24 cellular contexts compared by ENCODE assay signal in genomic region chrX:153517941-153518834, GRCh38. TPM values are rescaled to one million over a fixed set of nuclear protein-coding genes. Genes with fewer than 3 reads are reported as not detected.
DNase-seq lines count a peak whose midpoint lies in the region; ATAC-seq and TF ChIP-seq lines count a peak whose summit lies in the region.
"Had no signal": no experiment of that assay in that cellular context is flagged by ENCODE, and none has a peak within 500 bp of the region (broad histone marks: within the 10 kb centered on the region; RNA-seq: fewer than 3 reads in every experiment).

No MANE protein-coding gene starts in this region.

- intact Hi-C loops in Right ventricle myocardium superior (cut with DNase I), result no loop called here
- intact Hi-C loops in activated T-helper 2 cell treated with anti-CD3 and anti-CD28 coated beads, Interferon-gamma antibody, Interleukin-2, Interleukin-4, amounts not matched to agents 10 μg/mL and 5 μg/mL and 100 μg/mL, durations not matched to agents 14 hours and 24 hours and 36 hours (cut with micrococcal nuclease), result no loop called here

- no peaks in the 10 kb centered on the region for H3K79me2 ChIP-seq in GM23248 (ENCODE audit: insufficient read depth)
- H3K79me2 ChIP-seq: hepatocyte had no signal

- no peaks in the 10 kb centered on the region for H3K9me3 Mint-ChIP-seq in WTC11
- H3K9me3 Mint-ChIP-seq in activated T-helper 2 cell treated with anti-CD3 and anti-CD28 coated beads, Interferon-gamma antibody, Interleukin-2, Interleukin-4, amounts not matched to agents 10 μg/mL and 5 μg/mL and 100 μg/mL, durations not matched to agents 14 hours and 24 hours and 36 hours, result no peaks in the 10 kb centered on the region
- H3K9me3 Mint-ChIP-seq: stimulated activated naive CD8-positive, alpha-beta T cell treated with anti-CD3 and anti-CD28 coated beads, Interleukin-15, Interleukin-2, amounts not matched to agents 100 ng/mL and 50 ng/mL, for 24 hours had no signal

- H3K27me3 Mint-ChIP-seq in WTC11 (ENCODE audit: low read depth), result peaks cover 37% of the 10 kb centered on the region
- H3K27me3 Mint-ChIP-seq in activated T-helper 2 cell treated with anti-CD3 and anti-CD28 coated beads, Interferon-gamma antibody, Interleukin-2, Interleukin-4, amounts not matched to agents 10 μg/mL and 5 μg/mL and 100 μg/mL, durations not matched to agents 14 hours and 24 hours and 36 hours (ENCODE audit: low read depth), result peaks cover 18% of the 10 kb centered on the region

- no peaks in the 10 kb centered on the region for H4K20me1 ChIP-seq in GM23248 (ENCODE audit: insufficient read depth)

- H3K4me3 Mint-ChIP-seq in WTC11, result peak overlapping the region; percentile 73
- H3K4me3 Mint-ChIP-seq in activated T-helper 2 cell treated with anti-CD3 and anti-CD28 coated beads, Interferon-gamma antibody, Interleukin-2, Interleukin-4, amounts not matched to agents 10 μg/mL and 5 μg/mL and 100 μg/mL, durations not matched to agents 14 hours and 24 hours and 36 hours (ENCODE audit: low read depth), result no peak overlapping the region
- H3K4me3 Mint-ChIP-seq: stimulated activated naive CD8-positive, alpha-beta T cell treated with anti-CD3 and anti-CD28 coated beads, Interleukin-15, Interleukin-2, amounts not matched to agents 100 ng/mL and 50 ng/mL, for 24 hours had no signal

- CTCF ChIA-PET in WTC11 (lab: Charles Lee), result interaction anchor here (0.6 to 4.0 kb wide), 3 partner anchors 22 to 190 kb away, joined by 5 to 15 read pairs (median 7); no protein-coding TSS in a partner anchor

- H3K4me3 ChIP-seq in cardiac muscle cell (peak overlapping the region; percentile 8), iPS-20b (ENCODE audit: low read length) (peak overlapping the region; percentile 45; the same call in 1 of the 2 replicates), GM23248 (no peak overlapping the region)
- H3K4me3 ChIP-seq: HAP-1, hepatocyte, mucosa of descending colon, ovary, PC-9, sigmoid colon, upper lobe of left lung had no signal

- H3K36me3 ChIP-seq in cardiac muscle cell (no peaks in the 10 kb centered on the region), iPS-20b (ENCODE audit: insufficient read depth, low read depth, low read length) (no peaks in the 10 kb centered on the region), GM23248 (ENCODE audit: low read depth) (no peaks in the 10 kb centered on the region)
- H3K36me3 ChIP-seq: HAP-1, ovary, sigmoid colon, upper lobe of left lung had no signal

- H3F3A ChIP-seq in GM23248 (ENCODE audit: insufficient read depth), result 0 out of 2 replicates have a peak, but pooled peaks cover 4% of the 10 kb centered on the region

- ATAC-seq in Right ventricle myocardium superior (ENCODE audit: poor library complexity) (no peak), WTC11 (no peak), GM19463 (IDR thresholded peaks at IDR 0.05; ENCODE audit: unreplicated experiment) (no peak), GM18909 (IDR thresholded peaks at IDR 0.05; ENCODE audit: poor library complexity, unreplicated experiment) (no peak)
- ATAC-seq: left lobe of liver, mucosa of descending colon had no signal

- no peaks in the 10 kb centered on the region for H3K36me3 Mint-ChIP-seq in WTC11
- H3K36me3 Mint-ChIP-seq in activated T-helper 2 cell treated with anti-CD3 and anti-CD28 coated beads, Interferon-gamma antibody, Interleukin-2, Interleukin-4, amounts not matched to agents 10 μg/mL and 5 μg/mL and 100 μg/mL, durations not matched to agents 14 hours and 24 hours and 36 hours (ENCODE audit: low read depth), result no peaks in the 10 kb centered on the region

- no peak overlapping the region for H3K27ac ChIP-seq in cardiac muscle cell
- H3K27ac ChIP-seq in iPS-20b (ENCODE audit: low read length), result no peak overlapping the region
- H3K27ac ChIP-seq in GM23248, result no peak overlapping the region
- H3K27ac ChIP-seq: hepatocyte, KMS-11, ovary, PC-9, sigmoid colon, upper lobe of left lung had no signal

- H3K27me3 ChIP-seq in cardiac muscle cell (peaks cover 57% of the 10 kb centered on the region), iPS-20b (ENCODE audit: insufficient read depth, low read length) (peaks cover 65% of the 10 kb centered on the region), GM23248 (replicated peaks; ENCODE audit: insufficient read depth) (no peaks in the 10 kb centered on the region)
- H3K27me3 ChIP-seq: ovary had no signal

- TF ChIP-seq CTCF in cardiac muscle cell (IDR thresholded peaks at IDR 0.05; ENCODE audit: low read depth, low read length) (no peak), WTC11 (IDR thresholded peaks at IDR 0.05) (no peak)

- DNase-seq in cardiac muscle cell (ENCODE audit: low read depth in 1 of 2, low spot score in 1 of 2) (no peak), Right ventricle myocardium superior (no peak), WTC11 (ENCODE audit: low spot score) (no peak), GM23248 (no peak)
- no peak for DNase-seq in activated T-helper 2 cell treated with anti-CD3 and anti-CD28 coated beads, Interferon-gamma antibody, Interleukin-2, Interleukin-4, amounts not matched to agents 10 μg/mL and 5 μg/mL and 100 μg/mL, durations not matched to agents 14 hours and 24 hours and 36 hours (ENCODE audit: low spot score)
- DNase-seq: activated CD4-positive, alpha-beta T cell treated with anti-CD3 and anti-CD28 coated beads for 4 hours; activated CD8-positive, alpha-beta memory T cell treated with anti-CD3 and anti-CD28 coated beads, Interleukin-2, amount 50 U/mL, for 4 hours; mucosa of descending colon; NCI-H2081 treated with DMSO at 0.1 percent for 48 hours; ovary; PC-9; sigmoid colon had no signal

- no peaks in the 10 kb centered on the region for H3K9me3 ChIP-seq in cardiac muscle cell (ENCODE audit: low read depth)
- H3K9me3 ChIP-seq in iPS-20b (ENCODE audit: insufficient read depth, low read depth, low read length), result no peaks in the 10 kb centered on the region
- no peaks in the 10 kb centered on the region for H3K9me3 ChIP-seq in GM23248 (ENCODE audit: low read depth)
- H3K9me3 ChIP-seq: HAP-1, mucosa of descending colon, ovary, sigmoid colon, upper lobe of left lung had no signal

- H3K4me1 ChIP-seq in cardiac muscle cell (ENCODE audit: low read depth) (no peaks in the 10 kb centered on the region), iPS-20b (ENCODE audit: insufficient read depth, low read length) (no peaks in the 10 kb centered on the region), GM23248 (ENCODE audit: insufficient read depth) (peaks cover 13% of the 10 kb centered on the region; the same call in 1 of the 2 replicates)
- H3K4me1 ChIP-seq: HAP-1 had no signal

- WGBS in GM23248 (ENCODE audit: low coverage in 1 of 2, low lambda C conversion rate in 2 of 2, missing lambda C conversion rate in 2 of 2), 2 experiments, result 1 to 4% methylated on average over 5 to 23 of the region's 71 CpGs

- in situ Hi-C loops in GM23248 (cut with MboI), result no loop called here

- H3K4me2 ChIP-seq in GM23248 (ENCODE audit: unreplicated experiment), result no peak overlapping the region
- H3K4me2 ChIP-seq: hepatocyte, KMS-11, PC-9 had no signal

- H3K9me2 ChIP-seq in GM23248 (ENCODE audit: insufficient read depth), result no peaks in the 10 kb centered on the region

- H3K27ac Mint-ChIP-seq in WTC11, result no peak overlapping the region
- H3K27ac Mint-ChIP-seq in activated T-helper 2 cell treated with anti-CD3 and anti-CD28 coated beads, Interferon-gamma antibody, Interleukin-2, Interleukin-4, amounts not matched to agents 10 μg/mL and 5 μg/mL and 100 μg/mL, durations not matched to agents 14 hours and 24 hours and 36 hours, result no peak overlapping the region
- H3K27ac Mint-ChIP-seq: stimulated activated naive CD8-positive, alpha-beta T cell treated with anti-CD3 and anti-CD28 coated beads, Interleukin-15, Interleukin-2, amounts not matched to agents 100 ng/mL and 50 ng/mL, for 24 hours had no signal

- no peak overlapping the region for H2AFZ ChIP-seq in GM23248
- H2AFZ ChIP-seq: hepatocyte, PC-9 had no signal

- 0 out of 2 replicates have a peak, but pooled peaks cover 3% of the 10 kb centered on the region for H3K4me1 Mint-ChIP-seq in WTC11
- H3K4me1 Mint-ChIP-seq in activated T-helper 2 cell treated with anti-CD3 and anti-CD28 coated beads, Interferon-gamma antibody, Interleukin-2, Interleukin-4, amounts not matched to agents 10 μg/mL and 5 μg/mL and 100 μg/mL, durations not matched to agents 14 hours and 24 hours and 36 hours (ENCODE audit: low read depth), result no peaks in the 10 kb centered on the region

- POLR2A ChIA-PET in WTC11 (lab: Charles Lee), result no interaction called here

- H3K9ac ChIP-seq in iPS-20b (ENCODE audit: low read depth, low read length), result no peak overlapping the region
- H3K9ac ChIP-seq in GM23248, result no peak overlapping the region
- H3K9ac ChIP-seq: KMS-11 had no signal

TF ChIP-seq in WTC11, 78 proteins besides CTCF, POLR2A, EP300 and RAD21 (continues in another document):
- TF ChIP-seq FOXP1 (CRISPR knock-in tag; IDR thresholded peaks at IDR 0.05; ENCODE audit: borderline replicate concordance), result no peak
- no peak for TF ChIP-seq MYBL2 (CRISPR knock-in tag; IDR thresholded peaks at IDR 0.05)
- TF ChIP-seq GRHL2 (CRISPR knock-in tag; IDR thresholded peaks at IDR 0.05; ENCODE audit: insufficient replicate concordance, severe bottlenecking), result no peak

RNA-seq across cellular contexts. Expression of gene ATP2B3, which starts 0.7 kb away (rescaled TPM):
- total RNA-seq in cardiac muscle cell (0.14 and 0.21 TPM in 2 replicates), Right ventricle myocardium superior (not detected), WTC11 (2021) (0.28 to 0.32 TPM (median 0.30 TPM) in 3 replicates)
- polyA plus RNA-seq in cardiac muscle cell (0.06 and 0.42 TPM in 2 replicates), GM23248 (2016; fragmentation: Nextera tagmentation; extraction: Ambion mirVana) (not detected in 2 replicates)
- total RNA-seq in activated T-helper 2 cell treated with anti-CD3 and anti-CD28 coated beads, Interferon-gamma antibody, Interleukin-2, Interleukin-4, amounts not matched to agents 10 μg/mL and 5 μg/mL and 100 μg/mL, durations not matched to agents 14 hours and 24 hours and 36 hours, result not detected in 2 replicates
- total RNA-seq in GM23248 (2014; rRNA removed; shearing (Covaris generic)), result not detected in 2 replicates
- total RNA-seq: Daoy, fibroblast of villous mesenchyme, hepatocyte, left lobe of liver, PC-9 had no signal

RNA-seq across cellular contexts. Expression of gene BGN, which starts 23.4 kb away (rescaled TPM):
- 0.54 and 1.9 TPM in 2 replicates for total RNA-seq in cardiac muscle cell
- 1.0 and 2.2 TPM in 2 replicates for polyA plus RNA-seq in cardiac muscle cell
- total RNA-seq in Right ventricle myocardium superior, result 35.3 TPM
- 1.8 to 3.7 TPM (median 3.2 TPM) in 3 replicates for total RNA-seq in WTC11 (2021)
- not detected in 2 replicates for total RNA-seq in activated T-helper 2 cell treated with anti-CD3 and anti-CD28 coated beads, Interferon-gamma antibody, Interleukin-2, Interleukin-4, amounts not matched to agents 10 μg/mL and 5 μg/mL and 100 μg/mL, durations not matched to agents 14 hours and 24 hours and 36 hours
- total RNA-seq in GM23248 (2014; rRNA removed; shearing (Covaris generic)), result 115 and 129 TPM in 2 replicates
- polyA plus RNA-seq in GM23248 (2016; fragmentation: Nextera tagmentation; extraction: Ambion mirVana), result 308 and 314 TPM in 2 replicates
- total RNA-seq: SK-MEL-5 had no signal

RNA-seq across cellular contexts. Expression of gene HAUS7, which starts 47.8 kb away (rescaled TPM):
- total RNA-seq in cardiac muscle cell, result 19.1 and 19.8 TPM in 2 replicates
- polyA plus RNA-seq in cardiac muscle cell, result 12.9 and 22.6 TPM in 2 replicates
- 18.6 TPM for total RNA-seq in Right ventricle myocardium superior
- 46.5 to 52.9 TPM (median 52.2 TPM) in 3 replicates for total RNA-seq in WTC11 (2021)
- 58.2 and 62.0 TPM in 2 replicates for total RNA-seq in activated T-helper 2 cell treated with anti-CD3 and anti-CD28 coated beads, Interferon-gamma antibody, Interleukin-2, Interleukin-4, amounts not matched to agents 10 μg/mL and 5 μg/mL and 100 μg/mL, durations not matched to agents 14 hours and 24 hours and 36 hours
- total RNA-seq in GM23248 (2014; rRNA removed; shearing (Covaris generic)), result 18.1 and 28.3 TPM in 2 replicates
- 17.3 and 24.5 TPM in 2 replicates for polyA plus RNA-seq in GM23248 (2016; fragmentation: Nextera tagmentation; extraction: Ambion mirVana)
